In the genomic region with DNA sequence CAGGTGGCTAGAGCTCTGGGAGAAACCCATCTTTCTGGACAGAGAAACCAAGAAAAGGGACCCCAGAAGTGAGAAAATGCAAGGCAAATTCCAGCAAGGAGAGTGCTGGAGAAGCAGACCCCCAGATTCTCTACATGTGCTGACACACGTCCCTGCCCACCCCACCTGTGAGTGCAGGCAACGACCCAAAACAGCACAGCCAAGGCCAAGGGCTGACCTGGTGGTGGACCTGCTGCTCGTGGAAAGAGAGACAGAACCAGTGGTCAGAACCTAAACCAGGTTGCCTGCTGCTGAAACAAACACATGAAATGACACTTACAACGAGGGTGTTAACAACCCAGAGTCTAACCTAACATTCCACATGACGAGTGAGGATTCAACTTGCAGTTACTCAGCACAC, we compare ENCODE assay signal across 17 cellular contexts. TPM values are rescaled to one million over a fixed set of nuclear protein-coding genes. Genes with fewer than 3 reads are reported as not detected.
DNase-seq lines count a peak whose midpoint lies in the region; ATAC-seq and TF ChIP-seq lines count a peak whose summit lies in the region.
"Had no signal": no experiment of that assay in that cellular context is flagged by ENCODE, and none has a peak within 500 bp of the region (broad histone marks: within the 10 kb centered on the region; RNA-seq: fewer than 3 reads in every experiment).

No MANE protein-coding gene starts in this region.

- no peaks in the 10 kb centered on the region for H3K27me3 Mint-ChIP-seq in brain
- H3K27me3 Mint-ChIP-seq: CD4-positive, CD25-positive, alpha-beta regulatory T cell had no signal

- ATAC-seq in left ventricle myocardium superior (no peak), lower lobe of right lung (no peak), HG02588 (IDR thresholded peaks at IDR 0.05; ENCODE audit: unreplicated experiment) (no peak)

- H3K27ac ChIP-seq in cardiac muscle cell (peak overlapping the region; percentile 62), lower lobe of right lung (no peak overlapping the region)
- H3K27ac ChIP-seq: BLaER1 treated with 17β-estradiol and CSF1 and Interleukin-3, amounts not matched to agents 10 nM and 100 nM had no signal

- H3K4me1 ChIP-seq in cardiac muscle cell (ENCODE audit: low read depth) = no peaks in the 10 kb centered on the region
- no peaks in the 10 kb centered on the region for H3K4me1 ChIP-seq in lower lobe of right lung

- peaks cover 38% of the 10 kb centered on the region for H3K36me3 Mint-ChIP-seq in brain

- H3K9me3 ChIP-seq in cardiac muscle cell (ENCODE audit: low read depth) (no peaks in the 10 kb centered on the region), lower lobe of right lung (no peaks in the 10 kb centered on the region)
- H3K9me3 ChIP-seq: BLaER1 treated with 17β-estradiol and CSF1 and Interleukin-3, amounts not matched to agents 10 nM and 100 nM had no signal

- intact Hi-C loops in left ventricle myocardium superior (cut with micrococcal nuclease) (no loop called here), lower lobe of right lung (cut with DNase I) (loop anchor here (10.0 kb wide), 1 partner anchor 185 kb away; no protein-coding TSS in a partner anchor)

- H3K9me3 Mint-ChIP-seq in brain = peaks cover 0 to 7% (median 4%) of the 10 kb centered on the region in 5 experiments

- TF ChIP-seq CTCF in cardiac muscle cell (IDR thresholded peaks at IDR 0.05; ENCODE audit: low read depth, low read length) (no peak), brain (conservative IDR thresholded peaks at IDR 0.05) (no peak), lower lobe of right lung (IDR thresholded peaks at IDR 0.05) (no peak)

- H3K27me3 ChIP-seq in cardiac muscle cell = no peaks in the 10 kb centered on the region
- H3K27me3 ChIP-seq in lower lobe of right lung (ENCODE audit: low read depth) = peaks cover 3% of the 10 kb centered on the region

- peak overlapping the region in 3 of 5 experiments; percentile 4 to 52 (median 6) for H3K27ac Mint-ChIP-seq in brain
- H3K27ac Mint-ChIP-seq: CD4-positive, CD25-positive, alpha-beta regulatory T cell had no signal

- H3K4me3 ChIP-seq in cardiac muscle cell (no peak overlapping the region), lower lobe of right lung (no peak overlapping the region)
- H3K4me3 ChIP-seq: BLaER1 treated with 17β-estradiol and CSF1 and Interleukin-3, amounts not matched to agents 10 nM and 100 nM had no signal

- H3K36me3 ChIP-seq in cardiac muscle cell (peaks cover 9% of the 10 kb centered on the region), lower lobe of right lung (peaks cover 69% of the 10 kb centered on the region)

- H3K4me1 Mint-ChIP-seq in brain = peaks cover 18% of the 10 kb centered on the region

- no peak overlapping the region for H3K4me3 Mint-ChIP-seq in brain

- no peak for DNase-seq in cardiac muscle cell (ENCODE audit: low read depth in 1 of 2, low spot score in 1 of 2)
- no peak for DNase-seq in left ventricle myocardium superior
- DNase-seq in lower lobe of right lung = peak; percentile 25
- DNase-seq in GF-D8 (lab: John Stamatoyannopoulos, UW) = no peak
- no peak for DNase-seq in amniotic stem cell (lab: John Stamatoyannopoulos, UW)
- DNase-seq in H4 (ENCODE audit: low spot score) = no peak
- DNase-seq: 8988T; ACHN; CD4-positive, CD25-positive, alpha-beta regulatory T cell; DMS153; DND-41; GDM1; IMR-90; KBM-7 had no signal

RNA-seq across cellular contexts. Expression of a gene that starts 24.6 kb away (rescaled TPM):
- 82.3 and 127 TPM in 2 replicates for total RNA-seq in cardiac muscle cell
- 130 and 155 TPM in 2 replicates for polyA plus RNA-seq in cardiac muscle cell
- 44.0 TPM for total RNA-seq in left ventricle myocardium superior
- polyA plus RNA-seq in brain (ENCODE audit: insufficient read depth, low read depth, low replicate concordance) = 28.2 TPM
- total RNA-seq in lower lobe of right lung = 33.5 TPM
- 37.0 and 39.5 TPM in 2 replicates for total RNA-seq in H4 (2014; rRNA removed; shearing (Covaris generic))
